8 cellular contexts compared by ENCODE assay signal in the genomic region with DNA sequence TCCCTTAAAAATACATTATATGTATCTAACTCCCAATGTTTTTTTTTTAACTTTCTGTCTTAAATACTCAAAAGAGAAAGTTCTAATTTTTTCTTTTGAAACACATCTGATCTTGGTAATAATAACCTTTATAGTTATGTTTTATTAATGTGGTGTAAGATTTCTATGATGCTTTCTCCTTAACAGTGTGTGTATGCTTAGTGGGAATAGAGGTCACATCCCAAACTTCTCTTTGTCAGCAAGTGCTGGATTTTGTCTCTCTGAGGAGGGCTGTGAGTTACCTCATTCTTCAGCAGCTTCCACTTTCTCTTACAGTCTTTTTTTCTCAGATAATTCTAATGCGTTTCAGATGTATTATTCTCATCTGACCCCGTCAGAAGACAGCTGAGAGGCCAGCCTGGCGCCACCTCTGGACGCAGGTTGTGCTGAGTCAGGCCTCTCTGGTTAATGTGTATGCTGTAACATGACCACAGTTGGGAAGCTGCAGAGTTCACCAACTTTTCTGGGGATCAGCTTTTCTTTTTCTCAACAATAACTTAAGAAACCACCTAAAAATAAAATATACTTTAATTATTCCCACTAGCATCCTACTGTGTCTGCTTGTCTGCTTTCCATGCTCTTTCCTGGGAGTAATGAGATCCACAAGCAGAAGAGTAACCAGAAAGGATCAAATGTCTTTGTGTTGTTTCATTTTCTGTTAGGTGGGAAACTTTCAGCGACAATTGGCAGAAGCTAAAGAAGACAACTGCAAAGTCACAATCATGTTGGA.
DNase-seq lines count a peak whose midpoint lies in the region; ATAC-seq and TF ChIP-seq lines count a peak whose summit lies in the region.

No MANE protein-coding gene starts in this region.

- no peak overlapping the region for H3K27ac ChIP-seq in vagina

- H3K36me3 Mint-ChIP-seq in brain, result no peaks in the 10 kb centered on the region
- H3K36me3 Mint-ChIP-seq in nephron (ENCODE audit: low read depth), result peaks cover 18% of the 10 kb centered on the region

- TF ChIP-seq CTCF in brain (conservative IDR thresholded peaks at IDR 0.05) (no peak), nephron (IDR thresholded peaks at IDR 0.05; ENCODE audit: unreplicated experiment in 3 of 3) (no peak), vagina (IDR thresholded peaks at IDR 0.05) (no peak)

- no peak for TF ChIP-seq POLR2A in vagina (IDR thresholded peaks at IDR 0.05)

- no peak overlapping the region for H3K4me3 ChIP-seq in vagina

- H3K27ac Mint-ChIP-seq in brain (peak overlapping the region in 4 of 5 experiments; percentile 43 to 71 (median 66)), nephron (peak overlapping the region; percentile 74 to 96 (median 95))

- H3K4me3 Mint-ChIP-seq in brain (peak overlapping the region in 2 of 5 experiments; percentile 7 to 34), nephron (peak overlapping the region in 2 of 3 experiments; percentile 8 to 38)

- H3K4me1 Mint-ChIP-seq in brain (peaks cover 13% of the 10 kb centered on the region), nephron (peaks cover 18% of the 10 kb centered on the region)

- H3K27me3 Mint-ChIP-seq in brain (no peaks in the 10 kb centered on the region), nephron (ENCODE audit: low read depth) (peaks cover 3% of the 10 kb centered on the region)

- no peaks in the 10 kb centered on the region for H3K4me1 ChIP-seq in vagina

- H3K27me3 ChIP-seq in vagina, result no peaks in the 10 kb centered on the region

- H3K9me3 ChIP-seq in vagina, result no peaks in the 10 kb centered on the region

- H3K9me3 Mint-ChIP-seq in brain (no peaks in the 10 kb centered on the region), nephron (no peaks in the 10 kb centered on the region)

- H3K36me3 ChIP-seq in vagina, result no peaks in the 10 kb centered on the region

- ATAC-seq in HG03159 (IDR thresholded peaks at IDR 0.05; ENCODE audit: unreplicated experiment) (peak; percentile 72), GM18873 (IDR thresholded peaks at IDR 0.05; ENCODE audit: low FRiP score, unreplicated experiment) (no peak)

- intact Hi-C loops in vagina (cut with DNase I), result no loop called here

- DNase-seq in GM04504 (ENCODE audit: low read depth) (peak; percentile 63), vagina (ENCODE audit: extremely low spot score in 2 of 2) (no peak), CD1c-positive myeloid dendritic cell (ENCODE audit: extremely low spot score) (no peak), activated gamma-delta T cell (lab: John Stamatoyannopoulos, UW) (no peak)
